Comparison of ENCODE assay signal across 8 cellular contexts in genomic region chr16:88706288-88706964, GRCh38. TPM values are rescaled to one million over a fixed set of nuclear protein-coding genes. Genes with fewer than 3 reads are reported as not detected.
DNase-seq lines count a peak whose midpoint lies in the region; ATAC-seq and TF ChIP-seq lines count a peak whose summit lies in the region.

Gene CTU2 (plus strand): TSS chr16:88706503. CDS start chr16:88706531, 28 bp downstream.
A gene with protein sequence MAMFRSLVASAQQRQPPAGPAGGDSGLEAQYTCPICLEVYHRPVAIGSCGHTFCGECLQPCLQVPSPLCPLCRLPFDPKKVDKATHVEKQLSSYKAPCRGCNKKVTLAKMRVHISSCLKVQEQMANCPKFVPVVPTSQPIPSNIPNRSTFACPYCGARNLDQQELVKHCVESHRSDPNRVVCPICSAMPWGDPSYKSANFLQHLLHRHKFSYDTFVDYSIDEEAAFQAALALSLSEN (minus strand): TSS chr16:88706408. CDS start chr16:88706325, 83 bp downstream.

- H3K36me3 ChIP-seq in GM06990 (ENCODE audit: control insufficient read depth, insufficient read depth, low read length): peaks cover 7% of the 10 kb centered on the region
- H3K36me3 ChIP-seq in HEK293 (ENCODE audit: control insufficient read depth in 2 of 2, insufficient read depth in 1 of 2, low read length in 2 of 2): peaks cover 0 to 24% of the 10 kb centered on the region in 2 experiments; a peak in 1 of 3 replicates

- H3K27me3 ChIP-seq in GM06990 (replicated peaks; ENCODE audit: control insufficient read depth, insufficient read depth, low read length): no peaks in the 10 kb centered on the region

- TF ChIP-seq CTCF in GM06990 (IDR thresholded peaks at IDR 0.05; ENCODE audit: insufficient read depth, low read length, poor library complexity, severe bottlenecking) (no peak), HEK293 (tag by site-specific recombination; IDR thresholded peaks at IDR 0.05) (no peak), progenitor cell of endocrine pancreas (IDR thresholded peaks at IDR 0.05; ENCODE audit: unreplicated experiment) (no peak)

- H3K27me3 Mint-ChIP-seq in T-helper 1 cell treated with Interleukin-12 subunit alpha and Interleukin-12 subunit beta and Interleukin-4 antibody, amounts not matched to agents 30 μg/mL and 1 μg/mL, for 36 hours (ENCODE audit: low read depth): no peaks in the 10 kb centered on the region
- H3K27me3 Mint-ChIP-seq in progenitor cell of endocrine pancreas: no peaks in the 10 kb centered on the region

- no peaks in the 10 kb centered on the region for H3K4me1 ChIP-seq in HEK293 (ENCODE audit: control insufficient read depth, insufficient read depth, low read length)

- POLR2A ChIA-PET in HEK293 (lab: Yijun Ruan, JAX): interaction anchor here (1.1 kb wide), 1 partner anchor 44 kb away, joined by 3 read pairs; the partner anchor contains the start of gene MVD

- H3K4me1 Mint-ChIP-seq in T-helper 1 cell treated with Interleukin-12 subunit alpha and Interleukin-12 subunit beta and Interleukin-4 antibody, amounts not matched to agents 30 μg/mL and 1 μg/mL, for 36 hours (ENCODE audit: low read depth): peaks cover 38% of the 10 kb centered on the region
- H3K4me1 Mint-ChIP-seq in progenitor cell of endocrine pancreas (ENCODE audit: low read depth): peaks cover 13% of the 10 kb centered on the region

- DNase-seq in GM06990 (ENCODE audit: extremely low read depth, insufficient read length) (peak; percentile 92), NAMALWA (ENCODE audit: low spot score) (peak; percentile 91), amniotic epithelial cell (ENCODE audit: low read depth) (peak; percentile 74), left cardiac atrium (peak; percentile 95), progenitor cell of endocrine pancreas (ENCODE audit: low spot score, unreplicated experiment) (peak; percentile 84), ureter (ENCODE audit: low spot score) (peak; percentile 89)

- H3K27ac ChIP-seq in HEK293 (ENCODE audit: extremely low read depth, low read depth, low read length): peak within 1 kb of the TSS; percentile 70; the same call in 1 of the 2 replicates

- peak within 1 kb of the TSS; percentile 98 for H3K4me3 ChIP-seq in GM06990 (replicated peaks; ENCODE audit: low read depth, low read length)
- peak within 1 kb of the TSS; percentile 75 for H3K4me3 ChIP-seq in HEK293 (ENCODE audit: low read depth, low read length)

- no peaks in the 10 kb centered on the region for H3K9me3 Mint-ChIP-seq in T-helper 1 cell treated with Interleukin-12 subunit alpha and Interleukin-12 subunit beta and Interleukin-4 antibody, amounts not matched to agents 30 μg/mL and 1 μg/mL, for 36 hours
- no peaks in the 10 kb centered on the region for H3K9me3 Mint-ChIP-seq in progenitor cell of endocrine pancreas (ENCODE audit: low read depth)

- intact Hi-C loops in left cardiac atrium (cut with DNase I): no loop called here

- ATAC-seq in left cardiac atrium: peak; percentile 82 to 90

- H3K9me3 ChIP-seq in HEK293 (ENCODE audit: control insufficient read depth, insufficient read depth, low read depth, low read length): no peaks in the 10 kb centered on the region

- H3K4me3 Mint-ChIP-seq in T-helper 1 cell treated with Interleukin-12 subunit alpha and Interleukin-12 subunit beta and Interleukin-4 antibody, amounts not matched to agents 30 μg/mL and 1 μg/mL, for 36 hours: peak within 1 kb of the TSS; percentile 98
- H3K4me3 Mint-ChIP-seq in progenitor cell of endocrine pancreas (ENCODE audit: low read depth): peak within 1 kb of the TSS; percentile 81

- H3K27ac Mint-ChIP-seq in T-helper 1 cell treated with Interleukin-12 subunit alpha and Interleukin-12 subunit beta and Interleukin-4 antibody, amounts not matched to agents 30 μg/mL and 1 μg/mL, for 36 hours: peak within 1 kb of the TSS; percentile 86
- H3K27ac Mint-ChIP-seq in progenitor cell of endocrine pancreas: peak within 1 kb of the TSS; percentile 77

- CTCF ChIA-PET in HEK293 (lab: Yijun Ruan, JAX): interaction anchor here (1.6 kb wide), 2 partner anchors 30 to 31 kb away, joined by 6 read pairs; no protein-coding TSS in a partner anchor

- peaks cover 17% of the 10 kb centered on the region for H3K36me3 Mint-ChIP-seq in T-helper 1 cell treated with Interleukin-12 subunit alpha and Interleukin-12 subunit beta and Interleukin-4 antibody, amounts not matched to agents 30 μg/mL and 1 μg/mL, for 36 hours (ENCODE audit: low read depth)
- H3K36me3 Mint-ChIP-seq in progenitor cell of endocrine pancreas (ENCODE audit: insufficient read depth): no peaks in the 10 kb centered on the region

TF ChIP-seq in HEK293, 187 proteins besides CTCF, POLR2A, EP300 and RAD21 (continues in another document):
- TF ChIP-seq, protein P1, sequence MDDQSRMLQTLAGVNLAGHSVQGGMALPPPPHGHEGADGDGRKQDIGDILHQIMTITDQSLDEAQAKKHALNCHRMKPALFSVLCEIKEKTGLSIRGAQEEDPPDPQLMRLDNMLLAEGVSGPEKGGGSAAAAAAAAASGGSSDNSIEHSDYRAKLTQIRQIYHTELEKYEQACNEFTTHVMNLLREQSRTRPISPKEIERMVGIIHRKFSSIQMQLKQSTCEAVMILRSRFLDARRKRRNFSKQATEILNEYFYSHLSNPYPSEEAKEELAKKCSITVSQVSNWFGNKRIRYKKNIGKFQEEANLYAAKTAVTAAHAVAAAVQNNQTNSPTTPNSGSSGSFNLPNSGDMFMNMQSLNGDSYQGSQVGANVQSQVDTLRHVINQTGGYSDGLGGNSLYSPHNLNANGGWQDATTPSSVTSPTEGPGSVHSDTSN (CRISPR knock-in tag; IDR thresholded peaks at IDR 0.05): 0 out of 2 replicates have a peak, but pooled peaks have one; percentile 40
- TF ChIP-seq EGR2 (tag by site-specific recombination; IDR thresholded peaks at IDR 0.05; ENCODE audit: low read depth) (peak; percentile 16; the same call in 1 of the 2 replicates), ZNF658 (tag by site-specific recombination; IDR thresholded peaks at IDR 0.05) (no peak), ZNF596 (tag by site-specific recombination; IDR thresholded peaks at IDR 0.05) (0 out of 2 replicates have a peak, but pooled peaks have one; percentile 14), TRIM28 (IDR thresholded peaks at IDR 0.05; ENCODE audit: borderline replicate concordance, low read length) (no peak), ZBTB20 (tag by site-specific recombination; IDR thresholded peaks at IDR 0.05) (peak; percentile 35), GLIS1 (tag by site-specific recombination; IDR thresholded peaks at IDR 0.05) (0 out of 2 replicates have a peak, but pooled peaks have one; percentile 25), ZNF549 (tag by site-specific recombination; IDR thresholded peaks at IDR 0.05) (no peak), REPIN1 (tag by site-specific recombination; IDR thresholded peaks at IDR 0.05; ENCODE audit: low read depth) (no peak), ZBTB8A (tag by site-specific recombination; IDR thresholded peaks at IDR 0.05) (peak; percentile 63), ZNF76 (tag by site-specific recombination; IDR thresholded peaks at IDR 0.05; ENCODE audit: borderline replicate concordance, low read depth) (peak; percentile 71; the same call in 1 of the 2 replicates), ATF2 (tag by site-specific recombination; IDR thresholded peaks at IDR 0.05; ENCODE audit: low read depth) (peak; percentile 88), ZSCAN30 (tag by site-specific recombination; IDR thresholded peaks at IDR 0.05) (peak; percentile 77), ZNF561 (tag by site-specific recombination; IDR thresholded peaks at IDR 0.05; ENCODE audit: borderline replicate concordance) (peak; percentile 52; the same call in 1 of the 2 replicates), ZNF521 (tag by site-specific recombination; IDR thresholded peaks at IDR 0.05) (no peak), ZFHX2 (tag by site-specific recombination; conservative IDR thresholded peaks at IDR 0.05) (peak; percentile 74)
- TF ChIP-seq, protein P2, sequence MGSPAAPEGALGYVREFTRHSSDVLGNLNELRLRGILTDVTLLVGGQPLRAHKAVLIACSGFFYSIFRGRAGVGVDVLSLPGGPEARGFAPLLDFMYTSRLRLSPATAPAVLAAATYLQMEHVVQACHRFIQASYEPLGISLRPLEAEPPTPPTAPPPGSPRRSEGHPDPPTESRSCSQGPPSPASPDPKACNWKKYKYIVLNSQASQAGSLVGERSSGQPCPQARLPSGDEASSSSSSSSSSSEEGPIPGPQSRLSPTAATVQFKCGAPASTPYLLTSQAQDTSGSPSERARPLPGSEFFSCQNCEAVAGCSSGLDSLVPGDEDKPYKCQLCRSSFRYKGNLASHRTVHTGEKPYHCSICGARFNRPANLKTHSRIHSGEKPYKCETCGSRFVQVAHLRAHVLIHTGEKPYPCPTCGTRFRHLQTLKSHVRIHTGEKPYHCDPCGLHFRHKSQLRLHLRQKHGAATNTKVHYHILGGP (tag by site-specific recombination; IDR thresholded peaks at IDR 0.05): no peak
- TF ChIP-seq, protein P3, sequence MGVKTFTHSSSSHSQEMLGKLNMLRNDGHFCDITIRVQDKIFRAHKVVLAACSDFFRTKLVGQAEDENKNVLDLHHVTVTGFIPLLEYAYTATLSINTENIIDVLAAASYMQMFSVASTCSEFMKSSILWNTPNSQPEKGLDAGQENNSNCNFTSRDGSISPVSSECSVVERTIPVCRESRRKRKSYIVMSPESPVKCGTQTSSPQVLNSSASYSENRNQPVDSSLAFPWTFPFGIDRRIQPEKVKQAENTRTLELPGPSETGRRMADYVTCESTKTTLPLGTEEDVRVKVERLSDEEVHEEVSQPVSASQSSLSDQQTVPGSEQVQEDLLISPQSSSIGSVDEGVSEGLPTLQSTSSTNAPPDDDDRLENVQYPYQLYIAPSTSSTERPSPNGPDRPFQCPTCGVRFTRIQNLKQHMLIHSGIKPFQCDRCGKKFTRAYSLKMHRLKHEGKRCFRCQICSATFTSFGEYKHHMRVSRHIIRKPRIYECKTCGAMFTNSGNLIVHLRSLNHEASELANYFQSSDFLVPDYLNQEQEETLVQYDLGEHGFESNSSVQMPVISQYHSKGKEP (tag by site-specific recombination; IDR thresholded peaks at IDR 0.05): peak; percentile 56

RNA-seq across cellular contexts. Expression of gene CTU2, which starts in this region (rescaled TPM):
- 10 to 100 TPM; 12.8 to 18.4 TPM for total RNA-seq in left cardiac atrium
- total RNA-seq in progenitor cell of endocrine pancreas: 17.2 and 18.2 TPM in 2 replicates
- 25.2 TPM for total RNA-seq in ureter

RNA-seq across cellular contexts. Expression of the second gene that starts in this region (rescaled TPM):
- total RNA-seq in left cardiac atrium: 10 to 100 TPM; 18.3 to 20.1 TPM
- 19.4 and 21.5 TPM in 2 replicates for total RNA-seq in progenitor cell of endocrine pancreas
- 22.8 TPM for total RNA-seq in ureter

Comparison
In these comparisons a context has a peak if more than half of its experiments do, and no peak if none do; other contexts are left out.
1. Peak in every context shown above with its lines: DNase-seq, ATAC-seq, H3K4me3 ChIP-seq and H3K27ac ChIP-seq.